12 cellular contexts compared by ENCODE assay signal in the genomic region with DNA sequence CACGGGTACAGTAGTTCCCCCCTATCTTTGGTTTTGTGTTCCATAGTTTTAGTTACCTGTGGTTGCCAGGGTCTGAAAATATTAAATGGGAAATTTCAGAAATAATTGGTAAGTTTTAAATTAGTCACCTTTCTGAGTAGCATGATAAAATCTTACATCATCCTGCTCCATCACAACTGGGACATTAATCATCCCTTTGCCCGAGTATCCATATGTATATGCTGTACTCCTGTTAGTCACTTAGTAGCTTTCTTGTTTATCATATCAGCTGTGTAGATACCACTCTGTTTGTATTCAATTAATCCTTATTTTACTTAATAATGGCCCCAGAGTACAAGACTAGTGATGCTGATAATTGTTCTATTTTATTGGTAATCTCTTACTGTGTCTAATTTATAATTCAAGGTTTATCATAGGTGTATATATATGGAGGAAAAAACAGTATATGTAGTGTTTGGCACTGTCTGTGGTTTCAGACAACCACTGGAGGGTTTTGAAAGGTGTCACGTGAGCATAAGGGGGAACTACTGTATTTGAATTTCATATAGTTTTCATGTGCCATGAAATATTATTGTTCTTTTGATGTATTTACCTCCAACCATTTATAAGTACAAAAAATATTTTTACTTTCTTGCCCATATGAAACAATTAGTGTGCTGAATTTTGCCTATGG. TPM values are rescaled to one million over a fixed set of nuclear protein-coding genes. Genes with fewer than 3 reads are reported as not detected.
A peak's percentile ranks its signal among the peaks of the same experiment; 100 is the strongest.
DNase-seq lines count a peak whose midpoint lies in the region; ATAC-seq and TF ChIP-seq lines count a peak whose summit lies in the region.
"Had no signal": no experiment of that assay in that cellular context is flagged by ENCODE, and none has a peak within 500 bp of the region (broad histone marks: within the 10 kb centered on the region; RNA-seq: fewer than 3 reads in every experiment).

No MANE protein-coding gene starts in this region.

- CTCF ChIA-PET in activated CD8-positive, alpha-beta memory T cell treated with anti-CD3 and anti-CD28 coated beads, Interleukin-2, amount 10 ng/mL, durations not matched to agents 7 days and 5 days (lab: Charles Lee), result interaction anchor here (1.3 kb wide), 1 partner anchor 9 kb away, joined by 3 read pairs; no protein-coding TSS in a partner anchor
- CTCF ChIA-PET in OCI-LY7 (lab: Charles Lee; ENCODE audit: unreplicated experiment), result no interaction called here

- peaks cover 38% of the 10 kb centered on the region for H3K36me3 Mint-ChIP-seq in activated CD8-positive, alpha-beta memory T cell treated with anti-CD3 and anti-CD28 coated beads, Interleukin-2, amount 10 ng/mL, durations not matched to agents 7 days and 5 days
- H3K36me3 Mint-ChIP-seq in chondrocyte (ENCODE audit: low read depth) (peaks cover 13% of the 10 kb centered on the region), progenitor cell of endocrine pancreas (ENCODE audit: insufficient read depth) (peaks cover 27% of the 10 kb centered on the region)

- H3K27ac ChIP-seq in OCI-LY7 (ENCODE audit: low read depth, low read length, poor library complexity, severe bottlenecking), result no peak overlapping the region
- H3K27ac ChIP-seq: BLaER1 treated with 17β-estradiol and CSF1 and Interleukin-3, amounts not matched to agents 10 nM and 100 nM; cardiac muscle cell; heart right ventricle had no signal

- TF ChIP-seq CTCF in OCI-LY7 (conservative IDR thresholded peaks at IDR 0.05; ENCODE audit: low read length) (no peak), chondrocyte (IDR thresholded peaks at IDR 0.05) (no peak), progenitor cell of endocrine pancreas (IDR thresholded peaks at IDR 0.05; ENCODE audit: unreplicated experiment) (no peak)

- H3K4me3 Mint-ChIP-seq in activated CD8-positive, alpha-beta memory T cell treated with anti-CD3 and anti-CD28 coated beads, Interleukin-2, amount 10 ng/mL, durations not matched to agents 7 days and 5 days, result no peak overlapping the region
- H3K4me3 Mint-ChIP-seq in chondrocyte (ENCODE audit: unreplicated experiment) (no peak overlapping the region), progenitor cell of endocrine pancreas (ENCODE audit: low read depth) (no peak overlapping the region)

- no peak overlapping the region for H3K27ac Mint-ChIP-seq in activated CD8-positive, alpha-beta memory T cell treated with anti-CD3 and anti-CD28 coated beads, Interleukin-2, amount 10 ng/mL, durations not matched to agents 7 days and 5 days
- H3K27ac Mint-ChIP-seq in chondrocyte (ENCODE audit: unreplicated experiment) (peak overlapping the region; percentile 78), progenitor cell of endocrine pancreas (peak overlapping the region; percentile 45)

- BruUV-seq in OCI-LY7 (replicated peaks; lab: Mats Ljungman, UMichigan), result TSS peak; percentile 19

- H3K4me3 ChIP-seq in OCI-LY7 (ENCODE audit: low read depth, low read length, poor library complexity, severe bottlenecking), result no peak overlapping the region
- H3K4me3 ChIP-seq: BLaER1 treated with 17β-estradiol and CSF1 and Interleukin-3, amounts not matched to agents 10 nM and 100 nM; cardiac muscle cell; heart right ventricle had no signal

- H3K4me1 ChIP-seq in OCI-LY7 (ENCODE audit: insufficient read depth, low read length, poor library complexity, severe bottlenecking), result no peaks in the 10 kb centered on the region
- H3K4me1 ChIP-seq: heart right ventricle had no signal

- H3K4me1 Mint-ChIP-seq in activated CD8-positive, alpha-beta memory T cell treated with anti-CD3 and anti-CD28 coated beads, Interleukin-2, amount 10 ng/mL, durations not matched to agents 7 days and 5 days, result peaks cover 18% of the 10 kb centered on the region
- H3K4me1 Mint-ChIP-seq in chondrocyte (ENCODE audit: low read depth), result peaks cover 6% of the 10 kb centered on the region
- no peaks in the 10 kb centered on the region for H3K4me1 Mint-ChIP-seq in progenitor cell of endocrine pancreas (ENCODE audit: low read depth)

- peaks cover 5% of the 10 kb centered on the region; the same call in 1 of the 2 replicates for H3K9me3 ChIP-seq in OCI-LY7 (ENCODE audit: low read length)

- peak; percentile 30 for ATAC-seq in activated CD8-positive, alpha-beta memory T cell treated with anti-CD3 and anti-CD28 coated beads, Interleukin-2, amount 10 ng/mL, durations not matched to agents 7 days and 5 days
- ATAC-seq in HG03159 (IDR thresholded peaks at IDR 0.05; ENCODE audit: unreplicated experiment), result no peak
- ATAC-seq: heart right ventricle had no signal

- H3K4me2 ChIP-seq in OCI-LY7 (ENCODE audit: low read length), result no peak overlapping the region
- H3K4me2 ChIP-seq: BLaER1 treated with 17β-estradiol and CSF1 and Interleukin-3, amounts not matched to agents 10 nM and 100 nM had no signal

- H3K9me2 ChIP-seq in OCI-LY7 (ENCODE audit: insufficient read depth, low read length), result no peaks in the 10 kb centered on the region

- H3K36me3 ChIP-seq in OCI-LY7 (ENCODE audit: insufficient read depth, low read length), result peaks cover 88% of the 10 kb centered on the region

- POLR2A ChIA-PET in OCI-LY7 (lab: Charles Lee), result interaction anchor here (0.6 to 1.5 kb wide), 3 partner anchors 11 to 89 kb away, joined by 4 read pairs; no protein-coding TSS in a partner anchor

- H3K9me3 Mint-ChIP-seq in activated CD8-positive, alpha-beta memory T cell treated with anti-CD3 and anti-CD28 coated beads, Interleukin-2, amount 10 ng/mL, durations not matched to agents 7 days and 5 days (ENCODE audit: low read depth), result no peaks in the 10 kb centered on the region
- peaks cover 4% of the 10 kb centered on the region for H3K9me3 Mint-ChIP-seq in chondrocyte (ENCODE audit: low read depth)
- H3K9me3 Mint-ChIP-seq in progenitor cell of endocrine pancreas (ENCODE audit: low read depth), result peaks cover 8% of the 10 kb centered on the region

- H3K79me2 ChIP-seq in OCI-LY7 (ENCODE audit: insufficient read depth, low read depth, low read length), result peaks cover 74% of the 10 kb centered on the region

- H4K20me1 ChIP-seq in OCI-LY7 (ENCODE audit: insufficient read depth, low read length), result no peaks in the 10 kb centered on the region

- intact Hi-C loops in OCI-LY7 (cut with micrococcal nuclease; ENCODE audit: unreplicated experiment), result no loop called here

- peak; percentile 45 for DNase-seq in activated CD8-positive, alpha-beta memory T cell treated with anti-CD3 and anti-CD28 coated beads, Interleukin-2, amount 10 ng/mL, durations not matched to agents 7 days and 5 days
- DNase-seq in activated CD8-positive, alpha-beta memory T cell treated with anti-CD3 and anti-CD28 coated beads, Interleukin-2, amount 50 U/mL, for 4 hours, result no peak
- no peak for DNase-seq in OCI-LY7 (ENCODE audit: low spot score)
- no peak for DNase-seq in chondrocyte (ENCODE audit: low spot score)
- no peak for DNase-seq in progenitor cell of endocrine pancreas (ENCODE audit: low spot score, unreplicated experiment)
- DNase-seq in ecto neural progenitor cell (ENCODE audit: low spot score), result no peak
- no peak for DNase-seq in T-helper 9 cell
- DNase-seq: heart right ventricle, NCI-H1105 treated with DMSO at 0.1 percent for 48 hours had no signal

- no peak overlapping the region for H2AFZ ChIP-seq in OCI-LY7 (ENCODE audit: low read length)

- H3K27me3 Mint-ChIP-seq in activated CD8-positive, alpha-beta memory T cell treated with anti-CD3 and anti-CD28 coated beads, Interleukin-2, amount 10 ng/mL, durations not matched to agents 7 days and 5 days, result no peaks in the 10 kb centered on the region
- no peaks in the 10 kb centered on the region for H3K27me3 Mint-ChIP-seq in chondrocyte (ENCODE audit: low read depth)
- H3K27me3 Mint-ChIP-seq in progenitor cell of endocrine pancreas, result no peaks in the 10 kb centered on the region

RNA-seq across cellular contexts. Expression of a gene that starts 41.4 kb away (rescaled TPM):
- total RNA-seq in activated CD8-positive, alpha-beta memory T cell treated with anti-CD3 and anti-CD28 coated beads, Interleukin-2, amount 10 ng/mL, durations not matched to agents 7 days and 5 days, result 10 to 100 TPM; 65.9 to 75.8 TPM
- total RNA-seq in OCI-LY7 (2014; rRNA removed; shearing (Covaris generic)), result 138 and 218 TPM in 2 replicates
- total RNA-seq in OCI-LY7 (2022) (88.0 and 95.4 TPM in 2 replicates), chondrocyte (41.7 to 48.6 TPM (median 43.1 TPM) in 3 replicates), progenitor cell of endocrine pancreas (61.7 and 63.5 TPM in 2 replicates)
